17 cellular contexts compared by ENCODE assay signal in the genomic region with DNA sequence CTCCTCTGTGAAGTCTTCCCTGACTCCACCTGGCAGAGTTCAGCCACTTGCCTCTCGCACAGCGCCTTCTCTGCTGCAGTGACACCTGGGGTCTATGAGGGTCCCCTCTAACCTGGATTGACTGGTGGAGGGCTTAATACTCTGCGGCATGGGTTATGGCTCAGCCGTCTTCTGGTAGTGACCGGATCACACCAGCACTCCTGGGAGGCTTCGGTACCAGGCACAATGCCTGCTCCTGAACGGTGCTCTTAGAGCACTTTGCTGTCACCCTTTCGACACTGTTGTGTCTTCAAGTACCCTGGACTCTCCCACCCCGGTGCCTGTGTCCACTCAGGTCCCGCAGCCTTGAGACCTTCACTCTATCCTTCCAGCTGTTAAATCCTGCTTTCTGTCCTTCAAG. TPM values are rescaled to one million over a fixed set of nuclear protein-coding genes. Genes with fewer than 3 reads are reported as not detected.
"Had no signal": no experiment of that assay in that cellular context is flagged by ENCODE, and none has a peak within 500 bp of the region (broad histone marks: within the 10 kb centered on the region; RNA-seq: fewer than 3 reads in every experiment).

No MANE protein-coding gene starts in this region.

- H3K4me3 ChIP-seq: dorsolateral prefrontal cortex, left lung, lower lobe of right lung had no signal

- ATAC-seq: esophagus mucosa, left lung, lower lobe of right lung, sciatic nerve had no signal

- DNase-seq: cortex of kidney; effector CD8-positive, alpha-beta T cell; left lung; lower lobe of right lung; midbrain; naive B cell; stimulated activated naive CD4-positive, alpha-beta T cell; trophoblast cell had no signal

- H3K27ac ChIP-seq: dorsolateral prefrontal cortex, left lung, lower lobe of right lung had no signal

RNA-seq across cellular contexts. Expression of a gene that starts 50.0 kb away (rescaled TPM):
- total RNA-seq: chondrocyte, fibroblast of lung, glomerular endothelial cell, osteocyte, pulmonary artery endothelial cell, skeletal muscle tissue had no signal
